ENCODE assay signal across 1 cellular context in genomic region chr2:74835831-74836674, GRCh38.
TF ChIP-seq lines count a peak whose summit lies in the region.

No MANE protein-coding gene starts in this region.

TF ChIP-seq in HepG2, 621 proteins besides CTCF, POLR2A, EP300 and RAD21 (continued from another document and continues in another):
- no peak for TF ChIP-seq NFE2 (CRISPR knock-in tag; IDR thresholded peaks at IDR 0.05)
- TF ChIP-seq IRF1 (CRISPR knock-in tag; IDR thresholded peaks at IDR 0.05; ENCODE audit: low read depth) = no peak
- no peak for TF ChIP-seq CSRNP2 (CRISPR knock-in tag; conservative IDR thresholded peaks at IDR 0.05; ENCODE audit: low read depth)
- TF ChIP-seq PBX3 (CRISPR knock-in tag; IDR thresholded peaks at IDR 0.05; ENCODE audit: borderline replicate concordance) = no peak
- TF ChIP-seq ZNF512 (CRISPR knock-in tag; IDR thresholded peaks at IDR 0.05) = no peak
- no peak for TF ChIP-seq RBM22 (optimal IDR thresholded peaks at IDR 0.05; ENCODE audit: low read length)
- no peak for TF ChIP-seq ZNF256 (CRISPR knock-in tag; conservative IDR thresholded peaks at IDR 0.05)
- TF ChIP-seq ASH2L (IDR thresholded peaks at IDR 0.05; ENCODE audit: insufficient read length, low read depth, low read length) = peak; percentile 16
- TF ChIP-seq MAZ (IDR thresholded peaks at IDR 0.05; ENCODE audit: borderline replicate concordance, low read depth, low read length) = no peak
- no peak for TF ChIP-seq MAZ (CRISPR knock-in tag; IDR thresholded peaks at IDR 0.05; ENCODE audit: low read depth)
- TF ChIP-seq ZNF710 (CRISPR knock-in tag; IDR thresholded peaks at IDR 0.05; ENCODE audit: borderline replicate concordance) = no peak
- no peak; the same call in 1 of the 2 replicates for TF ChIP-seq ATF2 (CRISPR knock-in tag; IDR thresholded peaks at IDR 0.05)
- no peak for TF ChIP-seq ELK4 (CRISPR knock-in tag; IDR thresholded peaks at IDR 0.05; ENCODE audit: borderline replicate concordance)
- peak; percentile 61 for TF ChIP-seq MAX (IDR thresholded peaks at IDR 0.05)
- no peak for TF ChIP-seq ZNF3 (CRISPR knock-in tag; IDR thresholded peaks at IDR 0.05)
- no peak for TF ChIP-seq SMARCC2 (IDR thresholded peaks at IDR 0.05)
- TF ChIP-seq ZNF562 (CRISPR knock-in tag; IDR thresholded peaks at IDR 0.05; ENCODE audit: borderline replicate concordance) = no peak
- no peak for TF ChIP-seq HDAC6 (IDR thresholded peaks at IDR 0.05; ENCODE audit: low read depth, low read length)
- no peak for TF ChIP-seq ZNF251 (CRISPR knock-in tag; IDR thresholded peaks at IDR 0.05)
- TF ChIP-seq ZNF615 (CRISPR knock-in tag; IDR thresholded peaks at IDR 0.05; ENCODE audit: borderline replicate concordance) = no peak
- TF ChIP-seq RORA (CRISPR knock-in tag; IDR thresholded peaks at IDR 0.05) = no peak; the same call in 1 of the 2 replicates
- TF ChIP-seq ZNF225 (CRISPR knock-in tag; IDR thresholded peaks at IDR 0.05) = no peak
- no peak for TF ChIP-seq ZNF550 (CRISPR knock-in tag; IDR thresholded peaks at IDR 0.05; ENCODE audit: borderline replicate concordance)
- TF ChIP-seq FUBP1 (CRISPR knock-in tag; IDR thresholded peaks at IDR 0.05; ENCODE audit: borderline replicate concordance) = no peak
- TF ChIP-seq FOSL1 (CRISPR knock-in tag; IDR thresholded peaks at IDR 0.05; ENCODE audit: borderline replicate concordance) = no peak
- no peak for TF ChIP-seq CREB1 (IDR thresholded peaks at IDR 0.05)
- TF ChIP-seq CREB1 (CRISPR knock-in tag; IDR thresholded peaks at IDR 0.05) = no peak
- peak; percentile 91 for TF ChIP-seq SIN3A (IDR thresholded peaks at IDR 0.05; ENCODE audit: borderline replicate concordance, low read depth, low read length)
- TF ChIP-seq BCL3 (CRISPR knock-in tag; IDR thresholded peaks at IDR 0.05) = no peak
- TF ChIP-seq HOMEZ (CRISPR knock-in tag; IDR thresholded peaks at IDR 0.05; ENCODE audit: low read depth) = no peak
- no peak for TF ChIP-seq ZKSCAN5 (CRISPR knock-in tag; IDR thresholded peaks at IDR 0.05)
- TF ChIP-seq KAT8 (CRISPR knock-in tag; IDR thresholded peaks at IDR 0.05) = peak; percentile 55; the same call in 1 of the 2 replicates
- TF ChIP-seq ZNF547 (CRISPR knock-in tag; IDR thresholded peaks at IDR 0.05) = no peak
- TF ChIP-seq SKIL (CRISPR knock-in tag; IDR thresholded peaks at IDR 0.05; ENCODE audit: borderline replicate concordance) = no peak
- TF ChIP-seq ATF6 (CRISPR knock-in tag; conservative IDR thresholded peaks at IDR 0.05) = 0 out of 2 replicates have a peak, but pooled peaks have one; percentile 35
- no peak for TF ChIP-seq ZNF792 (CRISPR knock-in tag; IDR thresholded peaks at IDR 0.05)
